Comparison of ENCODE assay signal across 28 cellular contexts in the genomic region with DNA sequence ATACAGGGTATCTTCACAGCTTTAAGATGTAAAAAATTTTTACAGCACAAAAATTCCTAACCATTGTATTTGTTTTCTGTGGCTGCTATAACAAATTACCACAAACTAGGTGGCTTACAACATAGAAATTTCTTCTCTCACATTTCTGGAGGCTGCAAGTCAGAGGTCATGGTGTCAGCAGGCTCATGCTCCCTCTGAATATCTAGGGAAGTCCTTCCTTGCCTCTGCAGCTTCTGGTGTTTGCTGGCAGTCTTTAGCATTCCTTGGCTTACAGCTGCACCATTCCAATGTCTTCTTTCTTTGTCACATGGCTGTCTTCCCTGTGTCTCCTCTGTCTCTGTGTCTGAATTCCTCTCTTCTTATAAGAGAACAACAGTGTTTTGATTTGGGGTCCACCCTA.
"Had no signal": no experiment of that assay in that cellular context is flagged by ENCODE, and none has a peak within 500 bp of the region (broad histone marks: within the 10 kb centered on the region; RNA-seq: fewer than 3 reads in every experiment).

No MANE protein-coding gene starts in this region.

- ATAC-seq: effector memory CD8-positive, alpha-beta T cell; esophagus mucosa; foreskin keratinocyte; gastrocnemius medialis; gastroesophageal sphincter; heart left ventricle; heart right ventricle had no signal

- H3K4me1 Mint-ChIP-seq: endodermal cell had no signal

- H3K9me3 ChIP-seq: colonic mucosa, gastrocnemius medialis had no signal

- H3K4me3 Mint-ChIP-seq: dendritic cell treated with granulocyte-macrophage colony-stimulating factor and Interleukin-4, amounts not matched to agents 40 ng/mL and 50 ng/mL, for 4 days; effector memory CD8-positive, alpha-beta T cell; endodermal cell had no signal

- FAIRE-seq: colon, endothelial cell of umbilical vein, frontal cortex had no signal

- H3K4me3 ChIP-seq: colonic mucosa, coronary artery, dorsolateral prefrontal cortex, esophagus muscularis mucosa, esophagus squamous epithelium, gastrocnemius medialis, gastroesophageal sphincter, heart left ventricle, heart right ventricle had no signal

- H3K27me3 ChIP-seq: colonic mucosa, dorsolateral prefrontal cortex, esophagus muscularis mucosa, esophagus squamous epithelium, foreskin keratinocyte, gastrocnemius medialis, gastroesophageal sphincter, heart left ventricle, heart right ventricle had no signal

- H3K27ac Mint-ChIP-seq: dendritic cell treated with granulocyte-macrophage colony-stimulating factor and Interleukin-4, amounts not matched to agents 40 ng/mL and 50 ng/mL, for 4 days; effector memory CD8-positive, alpha-beta T cell; endodermal cell had no signal

- DNase-seq: colonic mucosa; cortex of kidney; dermis blood vessel endothelial cell; dorsolateral prefrontal cortex; effector CD4-positive, alpha-beta T cell; effector CD8-positive, alpha-beta T cell; effector memory CD4-positive, alpha-beta T cell; effector memory CD8-positive, alpha-beta T cell; endodermal cell; erythroblast; esophagus squamous epithelium; foreskin fibroblast; foreskin keratinocyte; foreskin melanocyte; gastrocnemius medialis; glutamatergic neuron; head of caudate nucleus; heart left ventricle; heart right ventricle had no signal

- H3K27me3 Mint-ChIP-seq: dendritic cell treated with granulocyte-macrophage colony-stimulating factor and Interleukin-4, amounts not matched to agents 40 ng/mL and 50 ng/mL, for 4 days had no signal

- H3K27ac ChIP-seq: colonic mucosa, coronary artery, dorsolateral prefrontal cortex, epithelial cell of prostate, esophagus muscularis mucosa, esophagus squamous epithelium, foreskin keratinocyte, gastrocnemius medialis, gastroesophageal sphincter, heart left ventricle, heart right ventricle had no signal

- H3K36me3 ChIP-seq: colonic mucosa, esophagus muscularis mucosa, esophagus squamous epithelium, gastrocnemius medialis, gastroesophageal sphincter, heart left ventricle, heart right ventricle had no signal

- H3K4me1 ChIP-seq: colonic mucosa, esophagus muscularis mucosa, esophagus squamous epithelium, foreskin keratinocyte, gastrocnemius medialis, gastroesophageal sphincter, heart left ventricle, heart right ventricle had no signal
